12 cellular contexts compared by ENCODE assay signal in the genomic region with DNA sequence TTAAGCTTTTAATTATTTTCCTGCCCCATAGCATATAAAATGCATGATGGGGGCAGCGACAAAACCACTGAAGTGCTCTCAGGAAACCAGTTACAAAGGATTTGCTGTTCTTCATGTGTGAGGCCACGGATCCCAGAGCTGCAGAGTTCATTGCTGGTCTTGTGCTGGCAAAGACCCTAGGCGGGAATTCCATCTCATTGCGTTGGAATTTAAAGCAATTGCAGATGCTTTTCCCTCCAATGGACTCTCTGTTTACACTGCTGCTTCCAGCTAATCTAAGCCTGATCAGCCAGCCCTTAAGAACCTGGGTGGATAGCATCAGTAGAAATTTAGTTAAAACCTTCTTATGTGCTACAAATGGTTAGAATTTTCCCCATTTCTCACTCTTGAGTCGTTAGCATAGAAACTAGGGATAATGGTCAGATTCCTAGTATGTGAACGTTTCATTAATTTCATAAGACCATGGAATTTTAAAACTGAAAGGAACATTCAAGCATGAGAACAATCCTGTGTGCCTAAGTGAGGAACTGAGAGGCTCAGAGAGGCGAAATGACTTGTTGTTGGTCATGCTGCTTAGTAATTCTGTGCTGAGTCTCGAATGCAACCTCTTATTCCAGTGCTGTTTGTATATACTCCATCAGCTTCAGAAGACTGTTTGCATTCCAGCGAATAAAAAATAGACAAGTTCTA. TPM values are rescaled to one million over a fixed set of nuclear protein-coding genes. Genes with fewer than 3 reads are reported as not detected.
DNase-seq lines count a peak whose midpoint lies in the region; ATAC-seq and TF ChIP-seq lines count a peak whose summit lies in the region.
"Had no signal": no experiment of that assay in that cellular context is flagged by ENCODE, and none has a peak within 500 bp of the region (broad histone marks: within the 10 kb centered on the region; RNA-seq: fewer than 3 reads in every experiment).

No MANE protein-coding gene starts in this region.

- H3K36me3 Mint-ChIP-seq in endodermal cell (ENCODE audit: low read depth), result peaks cover 74% of the 10 kb centered on the region
- peaks cover 20 to 90% (median 50%) of the 10 kb centered on the region in 3 donors for H3K36me3 Mint-ChIP-seq in naive thymus-derived CD8-positive, alpha-beta T cell

- no peak overlapping the region for H4K91ac ChIP-seq in IMR-90 (ENCODE audit: insufficient read depth, low read depth, low read length)

- H2AFZ ChIP-seq in IMR-90 (replicated peaks; ENCODE audit: low read length, poor library complexity), result no peak overlapping the region

- no TSS peak for BruUV-seq in IMR-90 (replicated peaks; lab: Mats Ljungman, UMichigan)

- no peak overlapping the region; the same call in 2 of the 3 replicates for H2BK15ac ChIP-seq in IMR-90 (ENCODE audit: low read depth, low read length)

- no peak overlapping the region for H2AK5ac ChIP-seq in IMR-90 (ENCODE audit: low read depth, low read length)

- H3K4me2 ChIP-seq in IMR-90 (ENCODE audit: low read depth, low read length), result peak overlapping the region; percentile 74

- no peak overlapping the region for H3K27ac Mint-ChIP-seq in endodermal cell
- H3K27ac Mint-ChIP-seq in naive thymus-derived CD8-positive, alpha-beta T cell, result peak overlapping the region in 8 of 10 donors; percentile 39 to 88 (median 67)
- H3K27ac Mint-ChIP-seq: stimulated activated memory B cell treated with anti-CD40 and anti-IgM and Interleukin-4, amounts not matched to agents 10 μg/mL and 1 μg/mL and 100 μg/mL, for 72 hours had no signal

- H4K20me1 ChIP-seq in IMR-90 (ENCODE audit: insufficient read depth, low read length), result peaks cover 7% of the 10 kb centered on the region; the same call in 1 of the 2 replicates

- peak overlapping the region; percentile 35 for H3K14ac ChIP-seq in IMR-90 (replicated peaks; ENCODE audit: low read depth, low read length)

- H3K27me3 ChIP-seq in IMR-90 (ENCODE audit: control insufficient read depth, insufficient read depth, low read length), result no peaks in the 10 kb centered on the region
- H3K27me3 ChIP-seq in endodermal cell (ENCODE audit: control insufficient read depth, insufficient read depth, low read length, poor library complexity, severe bottlenecking), result no peaks in the 10 kb centered on the region
- H3K27me3 ChIP-seq in prostate gland (replicated peaks; ENCODE audit: insufficient read depth), result no peaks in the 10 kb centered on the region

- peak overlapping the region in 1 of 2 experiments; percentile 33; a peak in 2 of 4 replicates for H4K8ac ChIP-seq in IMR-90 (ENCODE audit: low read depth in 2 of 2, low read length in 2 of 2)

- peaks cover 31% of the 10 kb centered on the region for H3K36me3 ChIP-seq in IMR-90 (ENCODE audit: control insufficient read depth, insufficient read depth, low read length)
- H3K36me3 ChIP-seq in endodermal cell (ENCODE audit: control insufficient read depth, insufficient read depth, low read length), result peaks cover 91% of the 10 kb centered on the region
- H3K36me3 ChIP-seq in prostate gland, result peaks cover 0 to under 1% of the 10 kb centered on the region in 2 donors

- H3K4ac ChIP-seq in IMR-90 (ENCODE audit: low read depth, low read length), result peak overlapping the region; percentile 68; the same call in 1 of the 2 replicates

- peaks cover 0 to 29% of the 10 kb centered on the region in 2 experiments; a peak in 2 of 4 replicates for H3K79me1 ChIP-seq in IMR-90 (ENCODE audit: low read depth in 1 of 2, low read length in 2 of 2)

- peak overlapping the region; percentile 51; the same call in 1 of the 2 replicates for H3K23ac ChIP-seq in IMR-90 (ENCODE audit: low read depth, low read length)

- ATAC-seq in IMR-90 (ENCODE audit: low read depth), result peak; percentile 95
- ATAC-seq in naive thymus-derived CD8-positive, alpha-beta T cell, result no peak
- no peak for ATAC-seq in HG03469 (IDR thresholded peaks at IDR 0.05; ENCODE audit: unreplicated experiment)
- ATAC-seq: stimulated activated memory B cell treated with anti-CD40 and anti-IgM and Interleukin-4, amounts not matched to agents 10 μg/mL and 1 μg/mL and 100 μg/mL, for 72 hours had no signal

- peak overlapping the region; percentile 19; the same call in 1 of the 2 replicates for H3K18ac ChIP-seq in IMR-90 (ENCODE audit: low read depth, low read length)

- no peak overlapping the region for H3K4me3 Mint-ChIP-seq in endodermal cell
- H3K4me3 Mint-ChIP-seq in naive thymus-derived CD8-positive, alpha-beta T cell, result peak overlapping the region in 1 of 10 donors; percentile 12
- H3K4me3 Mint-ChIP-seq: stimulated activated memory B cell treated with anti-CD40 and anti-IgM and Interleukin-4, amounts not matched to agents 10 μg/mL and 1 μg/mL and 100 μg/mL, for 72 hours had no signal

- POLR2A ChIA-PET in IMR-90 (lab: Charles Lee; ENCODE audit: unreplicated experiment), result no interaction called here
- POLR2A ChIA-PET in naive thymus-derived CD8-positive, alpha-beta T cell (lab: Charles Lee), result interaction anchor here (0.6 to 2.4 kb wide), 6 partner anchors 11 to 820 kb away, joined by 3 to 7 read pairs (median 5); a partner anchor contains a TSS

- no peak overlapping the region for H2AK9ac ChIP-seq in IMR-90 (replicated peaks; ENCODE audit: low read depth, low read length, poor library complexity)

- dilution Hi-C loops in IMR-90 (cut with HindIII; ENCODE audit: low sequenced_read_pairs, unreplicated experiment), result no loop called here

- 25% methylated on average over 4 of the region's 9 CpGs; no CpG with 5 or more reads in 1 of the 2 experiments for WGBS in IMR-90 (ENCODE audit: extremely low coverage in 2 of 2, insufficient read length in 1 of 2), 2 experiments
- 94 to 95% methylated on average over 9 of the region's 9 CpGs for WGBS in endodermal cell (ENCODE audit: insufficient coverage in 1 of 2, insufficient read length in 1 of 2), 2 experiments
- 44% methylated on average over 9 of the region's 9 CpGs for WGBS in prostate gland

- no peak for TF ChIP-seq POLR2A in IMR-90 (IDR thresholded peaks at IDR 0.05; ENCODE audit: low read depth, low read length)
- no peak for TF ChIP-seq POLR2A in prostate gland (IDR thresholded peaks at IDR 0.05)

- no peaks in the 10 kb centered on the region for H3K9me3 Mint-ChIP-seq in endodermal cell
- no peaks in the 10 kb centered on the region for H3K9me3 Mint-ChIP-seq in naive thymus-derived CD8-positive, alpha-beta T cell
- H3K9me3 Mint-ChIP-seq: stimulated activated memory B cell treated with anti-CD40 and anti-IgM and Interleukin-4, amounts not matched to agents 10 μg/mL and 1 μg/mL and 100 μg/mL, for 72 hours had no signal

- in situ Hi-C loops in IMR-90 (cut with MboI; ENCODE audit: low sequenced_read_pairs), result no loop called here

- H2BK20ac ChIP-seq in IMR-90 (ENCODE audit: low read depth, low read length), result no peak overlapping the region; the same call in 1 of the 2 replicates

- DNase-seq in AG09309 (ENCODE audit: low read depth), result peak; percentile 68
- DNase-seq in IMR-90, result peak; percentile 93
- DNase-seq in endodermal cell, result peak; percentile 27
- no peak for DNase-seq in naive thymus-derived CD8-positive, alpha-beta T cell
- no peak for DNase-seq in NCI-H1417 (lab: John Stamatoyannopoulos, UW)
- DNase-seq in stimulated activated CD4-positive, alpha-beta T cell treated with anti-CD3 and anti-CD28 coated beads, Interleukin-4, amount 100 ng/mL, for 4 hours, result no peak
- DNase-seq in prostate gland (ENCODE audit: low spot score), result no peak
- DNase-seq: Kasumi-1, kidney glomerular epithelial cell, NCI-H748 treated with DMSO at 0.1 percent for 48 hours had no signal

- H3K4me1 ChIP-seq in IMR-90 (ENCODE audit: control insufficient read depth, insufficient read depth, low read length), result peaks cover 10% of the 10 kb centered on the region
- no peaks in the 10 kb centered on the region for H3K4me1 ChIP-seq in endodermal cell (ENCODE audit: control insufficient read depth, insufficient read depth, low read length)
- H3K4me1 ChIP-seq in prostate gland (replicated peaks), result no peaks in the 10 kb centered on the region

- no peak overlapping the region for H3K4me3 ChIP-seq in AG09309 (ENCODE audit: control insufficient read depth, low read depth, low read length)
- peak overlapping the region; percentile 4; the same call in 1 of the 2 replicates for H3K4me3 ChIP-seq in IMR-90 (ENCODE audit: insufficient read depth, low read depth, low read length)
- no peak overlapping the region for H3K4me3 ChIP-seq in endodermal cell (ENCODE audit: low read length)
- no peak overlapping the region for H3K4me3 ChIP-seq in prostate gland

- H3K56ac ChIP-seq in IMR-90 (ENCODE audit: extremely low read depth, insufficient read depth, low read length), result peak overlapping the region; percentile 81

- H3K9me3 ChIP-seq in IMR-90 (ENCODE audit: control insufficient read depth, insufficient read depth, low read length), result no peaks in the 10 kb centered on the region
- H3K9me3 ChIP-seq in endodermal cell (ENCODE audit: control insufficient read depth, low read length), result no peaks in the 10 kb centered on the region
- no peaks in the 10 kb centered on the region for H3K9me3 ChIP-seq in prostate gland

- peaks cover 17% of the 10 kb centered on the region for H3K9me1 ChIP-seq in IMR-90 (ENCODE audit: insufficient read depth, low read length)

- CTCF ChIA-PET in IMR-90 (lab: Yijun Ruan, JAX), result no interaction called here

- TF ChIP-seq RAD21 in IMR-90 (IDR thresholded peaks at IDR 0.05; ENCODE audit: low read length), result 0 out of 2 replicates have a peak, but pooled peaks have one; percentile 2

- no peak for TF ChIP-seq CTCF in AG09309 (IDR thresholded peaks at IDR 0.05; ENCODE audit: control insufficient read depth, insufficient read depth, low read depth, low read length, missing control alignments)
- no peak for TF ChIP-seq CTCF in IMR-90 (conservative IDR thresholded peaks at IDR 0.05; ENCODE audit: low read depth, low read length)
- no peak for TF ChIP-seq CTCF in endodermal cell (conservative IDR thresholded peaks at IDR 0.05)
- TF ChIP-seq CTCF in prostate gland (IDR thresholded peaks at IDR 0.05), result no peak

- H3K9ac ChIP-seq in IMR-90 (ENCODE audit: low read depth, low read length) (no peak overlapping the region), endodermal cell (ENCODE audit: extremely low read depth, low read length, poor library complexity, severe bottlenecking) (no peak overlapping the region)

- peak overlapping the region; percentile 32; the same call in 1 of the 2 replicates for H2BK120ac ChIP-seq in IMR-90 (ENCODE audit: low read depth, low read length)

- H2BK5ac ChIP-seq in IMR-90 (ENCODE audit: low read depth, low read length, poor library complexity, severe bottlenecking), result peak overlapping the region; percentile 87

- no peak overlapping the region for H4K5ac ChIP-seq in IMR-90 (ENCODE audit: low read depth, low read length)

- intact Hi-C loops in IMR-90 (cut with micrococcal nuclease), result loop anchor here (5.0 kb wide), 1 partner anchor 37 kb away; a partner anchor contains a TSS
- intact Hi-C loops in prostate gland (cut with DNase I), result no loop called here

- H3K27me3 Mint-ChIP-seq in endodermal cell (ENCODE audit: insufficient read depth), result no peaks in the 10 kb centered on the region
- H3K27me3 Mint-ChIP-seq in naive thymus-derived CD8-positive, alpha-beta T cell, result no peaks in the 10 kb centered on the region
- H3K27me3 Mint-ChIP-seq: stimulated activated memory B cell treated with anti-CD40 and anti-IgM and Interleukin-4, amounts not matched to agents 10 μg/mL and 1 μg/mL and 100 μg/mL, for 72 hours had no signal

- peak overlapping the region; percentile 19; the same call in 1 of the 2 replicates for H3K27ac ChIP-seq in IMR-90 (ENCODE audit: insufficient read depth, low read length)
- H3K27ac ChIP-seq in endodermal cell (ENCODE audit: low read depth, low read length), result no peak overlapping the region
- H3K27ac ChIP-seq in prostate gland, result no peak overlapping the region

- no peaks in the 10 kb centered on the region for H3K4me1 Mint-ChIP-seq in endodermal cell
- peaks cover 33 to 56% (median 39%) of the 10 kb centered on the region in 4 donors for H3K4me1 Mint-ChIP-seq in naive thymus-derived CD8-positive, alpha-beta T cell

RNA-seq across cellular contexts. Expression of a gene that starts 36.1 kb away (rescaled TPM):
- total RNA-seq in IMR-90 (2012; rRNA removed), result 181 and 229 TPM in 2 replicates
- polyA plus RNA-seq in IMR-90 (2012; rRNA removed), result 89.8 and 93.6 TPM in 2 replicates
- polyA plus RNA-seq in IMR-90 (2012; cell fraction: cytosol; rRNA removed), result 54.2 and 95.4 TPM in 2 replicates
- polyA plus RNA-seq in IMR-90 (2012; cell fraction: nucleus; rRNA removed; ENCODE audit: low replicate concordance), result 84.2 and 143 TPM in 2 replicates
- total RNA-seq in endodermal cell, result 100 to 1,000 TPM; 107 to 118 TPM
- polyA plus RNA-seq in endodermal cell (2013, experiment 1 of 2), result 118 TPM
- polyA plus RNA-seq in endodermal cell (2013, experiment 2 of 2), result 103 TPM
- total RNA-seq in naive thymus-derived CD8-positive, alpha-beta T cell, result 10 to 100 TPM; 63.2 to 65.6 TPM
- 100 to 1,000 TPM in 1 of 3 donors, 10 to 100 TPM in 2; 97.0 to 130 (median 100.0) TPM for polyA plus RNA-seq in naive thymus-derived CD8-positive, alpha-beta T cell
- 10 to 100 TPM; 63.9 to 64.5 TPM for total RNA-seq in prostate gland

Comparison
In these comparisons a context has a peak if more than half of its experiments do, and no peak if none do; other contexts are left out.
1. DNase-seq: peak in AG09309 (single experiment), IMR-90 (single experiment) and endodermal cell (single experiment); none in naive thymus-derived CD8-positive, alpha-beta T cell (0 of 10), NCI-H1417 (0 of 3), stimulated activated CD4-positive, alpha-beta T cell treated with anti-CD3 and anti-CD28 coated beads, Interleukin-4, amount 100 ng/mL, for 4 hours (0 of 2) and prostate gland (single experiment).